In genomic region chr2:216635701-216636541, GRCh38 we compare ENCODE assay signal across 9 cellular contexts. TPM values are rescaled to one million over a fixed set of nuclear protein-coding genes. Genes with fewer than 3 reads are reported as not detected.
A peak's percentile ranks its signal among the peaks of the same experiment; 100 is the strongest.
DNase-seq lines count a peak whose midpoint lies in the region; ATAC-seq and TF ChIP-seq lines count a peak whose summit lies in the region.
"Had no signal": no experiment of that assay in that cellular context is flagged by ENCODE, and none has a peak within 500 bp of the region (broad histone marks: within the 10 kb centered on the region; RNA-seq: fewer than 3 reads in every experiment).

No MANE protein-coding gene starts in this region.

- peak overlapping the region; percentile 66 for H2AFZ ChIP-seq in smooth muscle cell (ENCODE audit: low read depth)

- TF ChIP-seq CTCF in HFF-Myc (IDR thresholded peaks at IDR 0.05; ENCODE audit: low read depth, low read length, missing control alignments) (no peak), smooth muscle cell (IDR thresholded peaks at IDR 0.05; ENCODE audit: borderline replicate concordance, insufficient read depth, poor library complexity, severe bottlenecking) (no peak)

- peaks cover 24% of the 10 kb centered on the region for H3K4me1 Mint-ChIP-seq in activated naive CD8-positive, alpha-beta T cell treated with anti-CD3 and anti-CD28 coated beads for 36 hours
- peaks cover 27 to 31% of the 10 kb centered on the region in 2 donors for H3K4me1 Mint-ChIP-seq in immature natural killer cell

- H4K20me1 ChIP-seq in smooth muscle cell (ENCODE audit: low read depth), result no peaks in the 10 kb centered on the region

- WGBS in smooth muscle cell (ENCODE audit: low lambda C conversion rate), result 17% methylated on average over 18 of the region's 18 CpGs

- H3K9me3 Mint-ChIP-seq in activated naive CD8-positive, alpha-beta T cell treated with anti-CD3 and anti-CD28 coated beads for 36 hours, result no peaks in the 10 kb centered on the region
- H3K9me3 Mint-ChIP-seq in immature natural killer cell, result peaks cover 0 to 6% (median 0%) of the 10 kb centered on the region in 6 donors

- ATAC-seq in HG03571 (IDR thresholded peaks at IDR 0.05; ENCODE audit: unreplicated experiment) (no peak), GM18861 (IDR thresholded peaks at IDR 0.05; ENCODE audit: unreplicated experiment) (no peak), GM21423 (IDR thresholded peaks at IDR 0.05; ENCODE audit: unreplicated experiment) (no peak)

- peaks cover 20% of the 10 kb centered on the region for H3K79me2 ChIP-seq in smooth muscle cell (ENCODE audit: low read depth)

- no peak overlapping the region for H3K27ac Mint-ChIP-seq in activated naive CD8-positive, alpha-beta T cell treated with anti-CD3 and anti-CD28 coated beads for 36 hours
- H3K27ac Mint-ChIP-seq in immature natural killer cell, result no peak overlapping the region

- no peak overlapping the region for H3K27ac ChIP-seq in smooth muscle cell (ENCODE audit: low read depth)

- H3K36me3 ChIP-seq in smooth muscle cell (ENCODE audit: low read depth), result no peaks in the 10 kb centered on the region

- H3K4me3 Mint-ChIP-seq in activated naive CD8-positive, alpha-beta T cell treated with anti-CD3 and anti-CD28 coated beads for 36 hours, result peak overlapping the region; percentile 78
- peak overlapping the region in 4 of 5 donors; percentile 41 to 72 (median 52) for H3K4me3 Mint-ChIP-seq in immature natural killer cell

- peaks cover 81% of the 10 kb centered on the region for H3K27me3 Mint-ChIP-seq in activated naive CD8-positive, alpha-beta T cell treated with anti-CD3 and anti-CD28 coated beads for 36 hours
- H3K27me3 Mint-ChIP-seq in immature natural killer cell (ENCODE audit: low read depth in 3 of 3), result peaks cover 24 to 43% (median 24%) of the 10 kb centered on the region in 3 donors

- H3K4me1 ChIP-seq in smooth muscle cell (ENCODE audit: low read depth), result peaks cover 32% of the 10 kb centered on the region

- peak overlapping the region; percentile 100 for H3K4me2 ChIP-seq in smooth muscle cell

- peaks cover 11% of the 10 kb centered on the region for H3F3A ChIP-seq in smooth muscle cell (ENCODE audit: low read depth)

- H3K36me3 Mint-ChIP-seq in activated naive CD8-positive, alpha-beta T cell treated with anti-CD3 and anti-CD28 coated beads for 36 hours, result peaks cover 13% of the 10 kb centered on the region
- H3K36me3 Mint-ChIP-seq in immature natural killer cell, result peaks cover 0 to 4% (median 4%) of the 10 kb centered on the region in 3 donors

- no peak for DNase-seq in HFF-Myc (ENCODE audit: extremely low read depth, low read depth)
- DNase-seq in activated naive CD8-positive, alpha-beta T cell treated with anti-CD3 and anti-CD28 coated beads for 36 hours, result no peak
- no peak for DNase-seq in immature natural killer cell
- DNase-seq in smooth muscle cell (lab: John Stamatoyannopoulos, UW; ENCODE audit: unreplicated experiment), result no peak
- DNase-seq in NCI-H2081 treated with DMSO at 0.1 percent for 48 hours (lab: John Stamatoyannopoulos, UW), result no peak
- DNase-seq: hippocampal formation had no signal

- H3K9ac ChIP-seq in smooth muscle cell (ENCODE audit: low read depth), result no peak overlapping the region

- peak overlapping the region; percentile 78 for H3K4me3 ChIP-seq in HFF-Myc (replicated peaks; ENCODE audit: low read depth, low read length)
- peak overlapping the region; percentile 64 for H3K4me3 ChIP-seq in smooth muscle cell

- H3K27me3 ChIP-seq in smooth muscle cell (ENCODE audit: low read depth), result peaks cover 17% of the 10 kb centered on the region

- no peaks in the 10 kb centered on the region for H3K9me3 ChIP-seq in smooth muscle cell (replicated peaks; ENCODE audit: low read depth)

RNA-seq across cellular contexts. Expression of gene IGFBP2, which starts 2.7 kb away (rescaled TPM):
- total RNA-seq in activated naive CD8-positive, alpha-beta T cell treated with anti-CD3 and anti-CD28 coated beads for 36 hours, result 10 to 100 TPM; 38.2 to 39.1 TPM
- polyA plus RNA-seq in immature natural killer cell (under 1 TPM in 2 of 3 donors, not detected in 1; 0.66 to 0.70 TPM), smooth muscle cell (225 and 416 TPM in 2 replicates)
- 143 and 162 TPM in 2 replicates for total RNA-seq in smooth muscle cell

RNA-seq across cellular contexts. Expression of gene IGFBP5, which starts 59.4 kb away (rescaled TPM):
- total RNA-seq in activated naive CD8-positive, alpha-beta T cell treated with anti-CD3 and anti-CD28 coated beads for 36 hours, result not detected
- polyA plus RNA-seq in immature natural killer cell (not detected), smooth muscle cell (381 and 426 TPM in 2 replicates)
- 766 and 787 TPM in 2 replicates for total RNA-seq in smooth muscle cell

Comparison
In these comparisons a context has a peak if more than half of its experiments do, and no peak if none do; other contexts are left out.
1. RNA of gene IGFBP5, which starts 59.4 kb away (total RNA-seq): 766 to 787 TPM in smooth muscle cell; not detected in activated naive CD8-positive, alpha-beta T cell treated with anti-CD3 and anti-CD28 coated beads for 36 hours; every median in the first group is over 100 times any median in the second.